ENCODE assay signal across 18 cellular contexts in genomic region chr4:113471141-113471860, GRCh38.
A peak's percentile ranks its signal among the peaks of the same experiment; 100 is the strongest.
DNase-seq lines count a peak whose midpoint lies in the region; ATAC-seq and TF ChIP-seq lines count a peak whose summit lies in the region.
"Had no signal": no experiment of that assay in that cellular context is flagged by ENCODE, and none has a peak within 500 bp of the region (broad histone marks: within the 10 kb centered on the region; RNA-seq: fewer than 3 reads in every experiment).

No MANE protein-coding gene starts in this region.

- H3K27ac Mint-ChIP-seq in naive B cell, result peak overlapping the region in 5 of 6 donors; percentile 6 to 88 (median 41)
- H3K27ac Mint-ChIP-seq: activated naive CD4-positive, alpha-beta T cell treated with anti-CD3 and anti-CD28 coated beads, Interleukin-2, amount 10 ng/mL, durations not matched to agents 7 days and 5 days had no signal

- H3K4me3 Mint-ChIP-seq in naive B cell, result no peak overlapping the region
- H3K4me3 Mint-ChIP-seq: activated naive CD4-positive, alpha-beta T cell treated with anti-CD3 and anti-CD28 coated beads, Interleukin-2, amount 10 ng/mL, durations not matched to agents 7 days and 5 days had no signal

- no peak overlapping the region for H2AFZ ChIP-seq in ACC112 (ENCODE audit: low read length, unreplicated experiment)
- H2AFZ ChIP-seq: hepatocyte had no signal

- H3K36me3 ChIP-seq in ACC112 (ENCODE audit: insufficient read depth, low read length), result peaks cover 12% of the 10 kb centered on the region; the same call in 1 of the 2 replicates
- H3K36me3 ChIP-seq: BE2C, Peyer's patch had no signal

- peak overlapping the region; percentile 95 for H3K27ac ChIP-seq in ACC112 (ENCODE audit: low read depth, low read length)
- H3K27ac ChIP-seq: epithelial cell of prostate, hepatocyte had no signal

- H3K27me3 Mint-ChIP-seq in naive B cell, result no peaks in the 10 kb centered on the region
- H3K27me3 Mint-ChIP-seq: activated naive CD4-positive, alpha-beta T cell treated with anti-CD3 and anti-CD28 coated beads, Interleukin-2, amount 10 ng/mL, durations not matched to agents 7 days and 5 days had no signal

- TF ChIP-seq CTCF in astrocyte of the spinal cord (IDR thresholded peaks at IDR 0.05; ENCODE audit: low read depth, low read length), result no peak

- peaks cover 3% of the 10 kb centered on the region for H3K79me2 ChIP-seq in ACC112 (ENCODE audit: control insufficient read depth, insufficient read depth, low read length, unreplicated experiment)
- H3K79me2 ChIP-seq: hepatocyte had no signal

- peaks cover 0 to 17% (median 12%) of the 10 kb centered on the region in 3 donors for H3K4me1 Mint-ChIP-seq in naive B cell
- H3K4me1 Mint-ChIP-seq: activated naive CD4-positive, alpha-beta T cell treated with anti-CD3 and anti-CD28 coated beads, Interleukin-2, amount 10 ng/mL, durations not matched to agents 7 days and 5 days had no signal

- H3K4me3 ChIP-seq in ACC112 (ENCODE audit: low read depth, low read length) (no peak overlapping the region), astrocyte of the spinal cord (ENCODE audit: low read depth, low read length) (no peak overlapping the region)
- H3K4me3 ChIP-seq: hepatocyte, Peyer's patch had no signal

- in situ Hi-C loops in astrocyte of the spinal cord (cut with HindIII; ENCODE audit: low sequenced_read_pairs), result no loop called here

- no peaks in the 10 kb centered on the region for H3K27me3 ChIP-seq in ACC112 (ENCODE audit: insufficient read depth, low read length)
- H3K27me3 ChIP-seq: BE2C, hepatocyte, Peyer's patch had no signal

- no peaks in the 10 kb centered on the region for H3K9me3 Mint-ChIP-seq in naive B cell

- ATAC-seq in naive B cell (ENCODE audit: low read depth in 2 of 2) (no peak), GM18907 (IDR thresholded peaks at IDR 0.05; ENCODE audit: unreplicated experiment) (no peak)
- ATAC-seq: left lobe of liver had no signal

- H3K36me3 Mint-ChIP-seq in naive B cell, result peaks cover 25 to 29% of the 10 kb centered on the region in 2 donors

- peaks cover 86% of the 10 kb centered on the region for H3K4me1 ChIP-seq in ACC112 (ENCODE audit: control insufficient read depth, insufficient read depth, low read length, unreplicated experiment)

- DNase-seq in GM03348 (ENCODE audit: low spot score), result peak; percentile 20
- peak; percentile 58 for DNase-seq in astrocyte of the spinal cord (ENCODE audit: low read depth, low spot score)
- DNase-seq in naive B cell, result no peak
- no peak for DNase-seq in epidermal melanocyte (ENCODE audit: insufficient read length, low spot score)
- DNase-seq in NCI-H226, result no peak
- no peak for DNase-seq in NCI-H524 treated with DMSO at 0.1 percent for 48 hours (lab: John Stamatoyannopoulos, UW)
- DNase-seq: activated CD4-positive, CD25-positive, alpha-beta regulatory T cell; activated naive CD4-positive, alpha-beta T cell treated with anti-CD3 and anti-CD28 coated beads, Interleukin-2, amount 10 ng/mL, durations not matched to agents 7 days and 5 days; BE2C; NCI-H2081 treated with DMSO at 0.1 percent for 48 hours; NCI-H774; Peyer's patch; stimulated activated CD4-positive, alpha-beta T cell treated with anti-CD3 and anti-CD28 coated beads, Interleukin-4, amount 100 ng/mL, for 4 hours had no signal

Comparison
In these comparisons a context has a peak if more than half of its experiments do, and no peak if none do; other contexts are left out.
1. DNase-seq: peak in GM03348 (single experiment) and astrocyte of the spinal cord (single experiment); none in naive B cell (single experiment), epidermal melanocyte (single experiment), NCI-H226 (single experiment) and NCI-H524 treated with DMSO at 0.1 percent for 48 hours (single experiment).